In the genomic region with DNA sequence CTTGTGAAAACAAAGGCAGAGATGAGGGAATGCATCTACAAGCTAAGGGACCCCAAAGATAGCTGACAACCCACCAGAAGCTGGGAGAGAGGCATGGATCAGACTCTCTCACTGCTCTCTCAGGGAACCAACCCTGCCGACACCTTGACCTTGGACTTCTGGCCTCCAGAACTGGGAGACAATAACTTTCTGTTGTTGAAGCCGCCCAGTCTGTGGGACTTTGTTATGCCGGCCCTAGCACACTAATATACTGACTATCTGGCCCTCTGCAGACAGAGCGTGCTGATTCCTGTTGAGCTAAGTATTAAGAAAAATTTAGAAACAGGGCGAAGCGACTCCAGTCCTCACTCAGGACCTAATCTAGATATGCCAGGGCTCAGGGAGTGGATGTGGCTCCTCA, we compare ENCODE assay signal across 24 cellular contexts.
"Had no signal": no experiment of that assay in that cellular context is flagged by ENCODE, and none has a peak within 500 bp of the region (broad histone marks: within the 10 kb centered on the region; RNA-seq: fewer than 3 reads in every experiment).

No MANE protein-coding gene starts in this region.

- H3K27me3 Mint-ChIP-seq: naive thymus-derived CD4-positive, alpha-beta T cell had no signal

- H3K9me3 Mint-ChIP-seq: endodermal cell, immature natural killer cell had no signal

- H3K4me3 ChIP-seq: lung, sigmoid colon, skin epidermis, stomach, upper lobe of left lung, uterus had no signal

- H3K27ac Mint-ChIP-seq: endodermal cell; immature natural killer cell; naive thymus-derived CD4-positive, alpha-beta T cell had no signal

- H3K36me3 ChIP-seq: neutrophil, sigmoid colon, stomach, upper lobe of left lung, uterus had no signal

- H3K4me1 ChIP-seq: foreskin keratinocyte, uterus had no signal

- FAIRE-seq: colon, endothelial cell of umbilical vein, kidney had no signal

- H3K4me1 Mint-ChIP-seq: immature natural killer cell; naive thymus-derived CD4-positive, alpha-beta T cell had no signal

- H3K27me3 ChIP-seq: foreskin keratinocyte, neutrophil, sigmoid colon, stomach, upper lobe of left lung, uterus had no signal

- ATAC-seq: foreskin keratinocyte; left cardiac atrium; left ventricle myocardium superior; naive thymus-derived CD4-positive, alpha-beta T cell had no signal

- H3K27ac ChIP-seq: foreskin keratinocyte, neutrophil, sigmoid colon, skin epidermis, upper lobe of left lung, uterus had no signal

- H3K4me3 Mint-ChIP-seq: endodermal cell; immature natural killer cell; naive thymus-derived CD4-positive, alpha-beta T cell had no signal

- DNase-seq: dermis blood vessel endothelial cell; effector CD4-positive, alpha-beta T cell; endodermal cell; erythroblast; foreskin keratinocyte; immature natural killer cell; kidney; left cardiac atrium; left ventricle myocardium superior; mesenchymal stem cell; naive thymus-derived CD4-positive, alpha-beta T cell; posterior cingulate gyrus; sigmoid colon; stimulated activated CD4-positive, alpha-beta T cell treated with anti-CD3 and anti-CD28 coated beads, Interleukin-12 subunit alpha, Interleukin-12 subunit beta, amount 100 ng/mL, for 4 hours; stimulated activated naive CD4-positive, alpha-beta T cell; stomach; substantia nigra; upper lobe of left lung; uterus had no signal

- H3K9me3 ChIP-seq: neutrophil, sigmoid colon, stomach, upper lobe of left lung, uterus had no signal
